In genomic region chr16:12016166-12016947, GRCh38 we compare ENCODE assay signal across 28 cellular contexts. TPM values are rescaled to one million over a fixed set of nuclear protein-coding genes. Genes with fewer than 3 reads are reported as not detected.
DNase-seq lines count a peak whose midpoint lies in the region; ATAC-seq, FAIRE-seq and TF ChIP-seq lines count a peak whose summit lies in the region.
"Had no signal": no experiment of that assay in that cellular context is flagged by ENCODE, and none has a peak within 500 bp of the region (broad histone marks: within the 10 kb centered on the region; RNA-seq: fewer than 3 reads in every experiment).

No MANE protein-coding gene starts in this region.

- H3K9ac ChIP-seq in K562 (ENCODE audit: insufficient read depth in 1 of 2, low read depth in 2 of 2, low read length in 2 of 2): no peak overlapping the region
- H3K9ac ChIP-seq: KMS-11 had no signal

- H3K4me2 ChIP-seq in K562 (ENCODE audit: insufficient read depth, low read length): no peak overlapping the region
- H3K4me2 ChIP-seq: KMS-11, PC-9 had no signal

- no peak overlapping the region for H3K4me3 ChIP-seq in AG10803 (ENCODE audit: low read length)
- no peak overlapping the region for H3K4me3 ChIP-seq in K562
- H3K4me3 ChIP-seq: adrenal gland, mucosa of descending colon, PC-9, upper lobe of left lung had no signal

- no peak for TF ChIP-seq EP300 in K562 (IDR thresholded peaks at IDR 0.05; ENCODE audit: low read length)

- no peak for FAIRE-seq in K562 (lab: Jason Lieb, UNC)
- FAIRE-seq: GM19239 had no signal

- H3K9me1 ChIP-seq in K562 (ENCODE audit: control insufficient read depth, insufficient read depth, low read length): no peaks in the 10 kb centered on the region

- no peaks in the 10 kb centered on the region for H3K79me2 ChIP-seq in K562 (ENCODE audit: control insufficient read depth, insufficient read depth, low read length)

- no peak overlapping the region for H2AFZ ChIP-seq in K562 (ENCODE audit: low read depth, low read length)
- H2AFZ ChIP-seq: PC-9 had no signal

- no peaks in the 10 kb centered on the region for H3K27me3 ChIP-seq in K562 (ENCODE audit: control insufficient read depth in 2 of 2, insufficient read depth in 2 of 2, low read length in 2 of 2)
- H3K27me3 ChIP-seq: adrenal gland, upper lobe of left lung had no signal

- intact Hi-C loops in K562 (cut with micrococcal nuclease): no loop called here

- H3K27ac ChIP-seq in K562 (ENCODE audit: extremely low read depth, low read depth, low read length): no peak overlapping the region
- H3K27ac ChIP-seq: adrenal gland, KMS-11, PC-9, upper lobe of left lung had no signal

- DNase-seq in AG10803 (ENCODE audit: low read depth) (peak; percentile 60), HS-5 (ENCODE audit: low read depth) (peak; percentile 8), K562 (ENCODE audit: extremely low read depth in 1 of 4, low spot score in 3 of 4) (no peak), kidney tubule cell (ENCODE audit: low spot score) (peak; percentile 28), Kasumi-1 (lab: John Stamatoyannopoulos, UW) (no peak), NCI-H524 (lab: John Stamatoyannopoulos, UW) (no peak)
- no peak for DNase-seq in stimulated activated CD4-positive, alpha-beta T cell treated with anti-CD3 and anti-CD28 coated beads, Interleukin-12 subunit alpha, Interleukin-12 subunit beta, amount 100 ng/mL, for 4 hours
- DNase-seq: adrenal gland; foreskin melanocyte; H9; left cardiac atrium; mucosa of descending colon; NCI-H1417; NCI-H2171 treated with DMSO at 0.1 percent for 48 hours; NCI-H748 treated with DMSO at 0.1 percent for 48 hours; PC-9; stimulated activated CD4-positive, alpha-beta T cell treated with anti-CD3 and anti-CD28 coated beads, Interleukin-1b, Interleukin-23, amount 100 ng/mL, for 48 hours; stimulated activated naive CD8-positive, alpha-beta T cell treated with anti-CD3 and anti-CD28 coated beads, Interleukin-15, amount 100 ng/mL, for 72 hours; T-helper 9 cell; upper lobe of left lung had no signal

- in situ Hi-C loops in K562 (cut with MboI): no loop called here

- POLR2A ChIA-PET in K562 (lab: Yijun Ruan, JAX): no interaction called here

- TF ChIP-seq RAD21 in K562 (CRISPR knock-in tag; conservative IDR thresholded peaks at IDR 0.05 in 1 of 2, IDR thresholded peaks at IDR 0.05 in 1 of 2): no peak

- 45% methylated on average over 4 of the region's 4 CpGs for WGBS in K562 (ENCODE audit: insufficient coverage, low coverage, missing lambda C conversion rate)

- ATAC-seq in K562: no peak
- no peak for ATAC-seq in HG02759 (IDR thresholded peaks at IDR 0.05; ENCODE audit: unreplicated experiment)
- ATAC-seq: activated T-helper 17 cell treated with anti-CD3 and anti-CD28 coated beads, Interleukin-2, amount 50 U/mL, for 72 hours; left cardiac atrium; mucosa of descending colon; right cardiac atrium; stimulated activated naive CD8-positive, alpha-beta T cell treated with anti-CD3 and anti-CD28 coated beads, Interleukin-15, amount 100 ng/mL, for 72 hours had no signal

- H4K20me1 ChIP-seq in K562 (replicated peaks; ENCODE audit: control insufficient read depth, insufficient read depth, low read length): no peaks in the 10 kb centered on the region

- TF ChIP-seq CTCF in AG10803 (conservative IDR thresholded peaks at IDR 0.05; ENCODE audit: low read length): no peak
- no peak for TF ChIP-seq CTCF in K562 (IDR thresholded peaks at IDR 0.05 in 2 of 3, conservative IDR thresholded peaks at IDR 0.05 in 1 of 3; ENCODE audit: insufficient read depth in 2 of 3, low read depth in 1 of 3, low read length in 3 of 3)

- no peak for TF ChIP-seq POLR2A in K562 (conservative IDR thresholded peaks at IDR 0.05)

- peaks cover under 1 to 7% of the 10 kb centered on the region in 2 experiments; a peak in 4 of 5 replicates for H3K4me1 ChIP-seq in K562 (replicated peaks in 1 of 2; ENCODE audit: control insufficient read depth in 2 of 2, insufficient read depth in 2 of 2, low read length in 2 of 2)

- CTCF ChIA-PET in K562 (lab: Yijun Ruan, JAX; ENCODE audit: low intra/inter-chr PET ratio): interaction anchor here (0.7 kb wide), 1 partner anchor 25 kb away, joined by 3 read pairs; no protein-coding TSS in a partner anchor

- no TSS peak for BruUV-seq in K562 (replicated peaks; lab: Mats Ljungman, UMichigan)

- no peaks in the 10 kb centered on the region for H3K36me3 ChIP-seq in K562 (ENCODE audit: control insufficient read depth, insufficient read depth, low read length)
- H3K36me3 ChIP-seq: adrenal gland, upper lobe of left lung had no signal

- no peaks in the 10 kb centered on the region for H3K9me3 ChIP-seq in K562 (replicated peaks; ENCODE audit: control insufficient read depth, insufficient read depth, low read depth, low read length)
- H3K9me3 ChIP-seq: adrenal gland, mucosa of descending colon, upper lobe of left lung had no signal

TF ChIP-seq in K562, 482 proteins besides CTCF, POLR2A, EP300 and RAD21 (continues in another document):
- no peak for TF ChIP-seq TFE3 (CRISPR knock-in tag; IDR thresholded peaks at IDR 0.05)
- TF ChIP-seq ZC3H8 (IDR thresholded peaks at IDR 0.05): no peak
- no peak for TF ChIP-seq SRSF1 (IDR thresholded peaks at IDR 0.05; ENCODE audit: low read depth, low read length)
- no peak for TF ChIP-seq ATF2 (CRISPR knock-in tag; IDR thresholded peaks at IDR 0.05)
- TF ChIP-seq BRCA1 (IDR thresholded peaks at IDR 0.05): no peak
- TF ChIP-seq BRCA1 (CRISPR knock-in tag; IDR thresholded peaks at IDR 0.05): no peak
- TF ChIP-seq BMI1 (IDR thresholded peaks at IDR 0.05; ENCODE audit: low read length): no peak
- TF ChIP-seq ZFP36 (IDR thresholded peaks at IDR 0.05; ENCODE audit: low read depth, low read length, partially characterized antibody): peak; percentile 22
- TF ChIP-seq BRF1 (IDR thresholded peaks at IDR 0.05; ENCODE audit: borderline replicate concordance, extremely low read depth, insufficient read length): no peak
- TF ChIP-seq JUNB (CRISPR knock-in tag; conservative IDR thresholded peaks at IDR 0.05): no peak

RNA-seq across cellular contexts. Expression of gene SNX29, which starts 39.8 kb away (rescaled TPM):
- total RNA-seq in K562 (2011; cell fraction: chromatin; rRNA removed; ENCODE audit: low replicate concordance): 65.5 and 121 TPM in 2 replicates
- total RNA-seq in K562 (2011; cell fraction: nucleolus; rRNA removed): 41.4 and 46.6 TPM in 2 replicates
- total RNA-seq in K562 (2011; cell fraction: nucleoplasm; rRNA removed): 50.2 and 55.7 TPM in 2 replicates
- 4.5 and 8.3 TPM in 2 replicates for total RNA-seq in K562 (2014; rRNA removed)
- total RNA-seq in K562 (2014; rRNA removed; fragmentation: Illumina TruSeq; extraction: Trizol): 4.8 and 5.4 TPM in 2 replicates
- 6.9 and 7.2 TPM in 2 replicates for total RNA-seq in K562 (2015; rRNA removed; fragmentation: Illumina TruSeq; extraction: Trizol)
- total RNA-seq in K562 (2021): 10.2 and 12.8 TPM in 2 replicates
- polyA plus RNA-seq in K562 (2011; rRNA removed): 4.8 and 6.5 TPM in 2 replicates
- 3.0 and 4.4 TPM in 2 replicates for polyA plus RNA-seq in K562 (2011; cell fraction: cytosol; rRNA removed)
- 3.4 and 6.4 TPM in 2 replicates for polyA plus RNA-seq in K562 (2011; cell fraction: nucleus; rRNA removed)
- 7.0 and 8.2 TPM in 2 replicates for polyA plus RNA-seq in K562 (2012)
- polyA plus RNA-seq in K562 (2014; fragmentation: Illumina TruSeq; extraction: Trizol): 4.8 TPM in 2 replicates
- 1 to 10 TPM; 1.5 to 5.5 TPM for polyA plus RNA-seq in K562 (2014; fragmentation: Nextera tagmentation; extraction: Ambion mirVana)
- 3.7 and 4.1 TPM in 2 replicates for polyA plus RNA-seq in K562 (2014; rRNA removed)
- polyA minus RNA-seq in K562 (2011; rRNA and poly(A)+ RNA removed): 13.4 and 13.6 TPM in 2 replicates
- 7.3 and 9.1 TPM in 2 replicates for polyA minus RNA-seq in K562 (2011; cell fraction: cytosol; rRNA and poly(A)+ RNA removed)
- 12.8 and 26.5 TPM in 2 replicates for polyA minus RNA-seq in K562 (2011; cell fraction: nucleus; rRNA and poly(A)+ RNA removed)

RNA-seq across cellular contexts. Expression of gene TNFRSF17, which starts 51.3 kb away (rescaled TPM):
- not detected in 2 replicates for total RNA-seq in K562 (2011; cell fraction: chromatin; rRNA removed; ENCODE audit: low replicate concordance)
- total RNA-seq in K562 (2011; cell fraction: nucleolus; rRNA removed): not detected in 2 replicates
- total RNA-seq in K562 (2011; cell fraction: nucleoplasm; rRNA removed): not detected in 2 replicates
- total RNA-seq in K562 (2014; rRNA removed) (not detected in 2 replicates), K562 (2014; rRNA removed; fragmentation: Illumina TruSeq; extraction: Trizol) (not detected in 2 replicates), K562 (2015; rRNA removed; fragmentation: Illumina TruSeq; extraction: Trizol) (not detected in 2 replicates), K562 (2021) (not detected in 2 replicates)
- polyA plus RNA-seq in K562 (2011; rRNA removed) (not detected in 2 replicates), K562 (2014; fragmentation: Illumina TruSeq; extraction: Trizol) (not detected in 2 replicates), K562 (2014; fragmentation: Nextera tagmentation; extraction: Ambion mirVana) (not detected), K562 (2014; rRNA removed) (not detected in 2 replicates)
- polyA plus RNA-seq in K562 (2011; cell fraction: cytosol; rRNA removed): not detected in 2 replicates
- polyA plus RNA-seq in K562 (2011; cell fraction: nucleus; rRNA removed): not detected in 2 replicates
- not detected in 2 replicates for polyA plus RNA-seq in K562 (2012)
- not detected in 2 replicates for polyA minus RNA-seq in K562 (2011; rRNA and poly(A)+ RNA removed)
- polyA minus RNA-seq in K562 (2011; cell fraction: cytosol; rRNA and poly(A)+ RNA removed): not detected in 2 replicates
- polyA minus RNA-seq in K562 (2011; cell fraction: nucleus; rRNA and poly(A)+ RNA removed): not detected in 2 replicates
- total RNA-seq: activated CD8-positive, alpha-beta memory T cell treated with anti-CD3 and anti-CD28 coated beads for 36 hours; activated T-helper 17 cell treated with anti-CD3 and anti-CD28 coated beads, Interleukin-2, amount 50 U/mL, for 72 hours; adrenal gland; Daoy; H9; left cardiac atrium; PC-9; SK-MEL-5 had no signal
- polyA plus RNA-seq: right cardiac atrium had no signal

Comparison
In these comparisons a context has a peak if more than half of its experiments do, and no peak if none do; other contexts are left out.
1. DNase-seq: peak in AG10803 (single experiment), HS-5 (single experiment) and kidney tubule cell (single experiment); none in K562 (0 of 4), Kasumi-1 (0 of 2), NCI-H524 (0 of 2) and stimulated activated CD4-positive, alpha-beta T cell treated with anti-CD3 and anti-CD28 coated beads, Interleukin-12 subunit alpha, Interleukin-12 subunit beta, amount 100 ng/mL, for 4 hours (single experiment).